In genomic region chr6:31158140-31158862, GRCh38 we compare ENCODE assay signal across 1 cellular context.
A peak's percentile ranks its signal among the peaks of the same experiment; 100 is the strongest.
TF ChIP-seq lines count a peak whose summit lies in the region.

Gene TCF19, plus strand, starts transcription at chr6:31158589. Its CDS starts 881 bp downstream, at chr6:31159470.

TF ChIP-seq in HepG2, 621 proteins besides CTCF, POLR2A, EP300 and RAD21 (continued from another document and continues in another):
- no peak for TF ChIP-seq ZHX1 (CRISPR knock-in tag; IDR thresholded peaks at IDR 0.05; ENCODE audit: low read depth)
- peak; percentile 97 for TF ChIP-seq NFYB (CRISPR knock-in tag; IDR thresholded peaks at IDR 0.05)
- TF ChIP-seq ZMYM4 (CRISPR knock-in tag; IDR thresholded peaks at IDR 0.05), result peak; percentile 61; the same call in 1 of the 2 replicates
- TF ChIP-seq MAF1 (CRISPR knock-in tag; IDR thresholded peaks at IDR 0.05; ENCODE audit: borderline replicate concordance), result no peak
- TF ChIP-seq ZNF777 (CRISPR knock-in tag; IDR thresholded peaks at IDR 0.05), result no peak
- TF ChIP-seq ARHGAP35 (CRISPR knock-in tag; IDR thresholded peaks at IDR 0.05; ENCODE audit: borderline replicate concordance), result no peak; the same call in 1 of the 2 replicates
- no peak for TF ChIP-seq TIGD3 (CRISPR knock-in tag; IDR thresholded peaks at IDR 0.05; ENCODE audit: borderline replicate concordance)
- no peak; the same call in 1 of the 2 replicates for TF ChIP-seq ZZZ3 (CRISPR knock-in tag; IDR thresholded peaks at IDR 0.05; ENCODE audit: borderline replicate concordance)
- no peak for TF ChIP-seq YY1 (IDR thresholded peaks at IDR 0.05; ENCODE audit: insufficient read depth, insufficient replicate concordance, low read depth, low read length)
- no peak for TF ChIP-seq ZSCAN20 (CRISPR knock-in tag; IDR thresholded peaks at IDR 0.05; ENCODE audit: borderline replicate concordance)
- no peak; the same call in 1 of the 2 replicates for TF ChIP-seq ZBTB4 (CRISPR knock-in tag; IDR thresholded peaks at IDR 0.05; ENCODE audit: borderline replicate concordance)
- 0 out of 2 replicates have a peak, but pooled peaks have one; percentile 23 for TF ChIP-seq ZNF224 (CRISPR knock-in tag; IDR thresholded peaks at IDR 0.05)
- peak; percentile 87 for TF ChIP-seq ZSCAN29 (CRISPR knock-in tag; conservative IDR thresholded peaks at IDR 0.05)
- no peak for TF ChIP-seq ATRX (CRISPR knock-in tag; IDR thresholded peaks at IDR 0.05; ENCODE audit: borderline replicate concordance)
- no peak; the same call in 1 of the 2 replicates for TF ChIP-seq ZNF558 (CRISPR knock-in tag; IDR thresholded peaks at IDR 0.05; ENCODE audit: borderline replicate concordance)
- TF ChIP-seq ZNF253 (CRISPR knock-in tag; IDR thresholded peaks at IDR 0.05; ENCODE audit: borderline replicate concordance), result no peak
- TF ChIP-seq ATF6 (CRISPR knock-in tag; conservative IDR thresholded peaks at IDR 0.05), result no peak
- TF ChIP-seq FIP1L1 (IDR thresholded peaks at IDR 0.05; ENCODE audit: borderline replicate concordance, insufficient read depth, low read depth, low read length), result 0 out of 2 replicates have a peak, but pooled peaks have one; percentile 54
- no peak for TF ChIP-seq ZNF232 (CRISPR knock-in tag; IDR thresholded peaks at IDR 0.05; ENCODE audit: borderline replicate concordance)
- no peak for TF ChIP-seq ZBTB25 (CRISPR knock-in tag; IDR thresholded peaks at IDR 0.05)
- no peak for TF ChIP-seq AKNA (CRISPR knock-in tag; IDR thresholded peaks at IDR 0.05; ENCODE audit: borderline replicate concordance)
- peak; percentile 36; the same call in 1 of the 2 replicates for TF ChIP-seq CEBPZ (IDR thresholded peaks at IDR 0.05; ENCODE audit: low read length)
- 0 out of 2 replicates have a peak, but pooled peaks have one; percentile 85 for TF ChIP-seq TRAFD1 (CRISPR knock-in tag; IDR thresholded peaks at IDR 0.05; ENCODE audit: borderline replicate concordance)
- no peak for TF ChIP-seq ETS1 (CRISPR knock-in tag; IDR thresholded peaks at IDR 0.05)
- no peak for TF ChIP-seq ZNF703 (CRISPR knock-in tag; IDR thresholded peaks at IDR 0.05; ENCODE audit: borderline replicate concordance)
- no peak for TF ChIP-seq ATAD3A (CRISPR knock-in tag; IDR thresholded peaks at IDR 0.05)
- TF ChIP-seq ZC3H13 (CRISPR knock-in tag; IDR thresholded peaks at IDR 0.05), result peak; percentile 87
- no peak for TF ChIP-seq DBP (CRISPR knock-in tag; IDR thresholded peaks at IDR 0.05; ENCODE audit: not compliant biosample characterization)
